In genomic region chr9:132020845-132021510, GRCh38 we compare ENCODE assay signal across 14 cellular contexts.
"Had no signal": no experiment of that assay in that cellular context is flagged by ENCODE, and none has a peak within 500 bp of the region (broad histone marks: within the 10 kb centered on the region; RNA-seq: fewer than 3 reads in every experiment).

No MANE protein-coding gene starts in this region.

- H3K4me3 ChIP-seq: coronary artery, skin epidermis, tibial nerve, vagina had no signal

- H3K27ac Mint-ChIP-seq: activated CD4-positive, alpha-beta T cell treated with anti-CD3 and anti-CD28 coated beads for 36 hours; activated CD8-positive, alpha-beta T cell treated with anti-CD3 and anti-CD28 coated beads for 36 hours; activated naive CD8-positive, alpha-beta T cell treated with anti-CD3 and anti-CD28 coated beads, Interleukin-2, amount 50 U/mL, for 24 hours had no signal

- H3K4me3 Mint-ChIP-seq: activated CD4-positive, alpha-beta T cell treated with anti-CD3 and anti-CD28 coated beads for 36 hours; activated CD8-positive, alpha-beta T cell treated with anti-CD3 and anti-CD28 coated beads for 36 hours; activated naive CD8-positive, alpha-beta T cell treated with anti-CD3 and anti-CD28 coated beads, Interleukin-2, amount 50 U/mL, for 24 hours had no signal

- H3K9me3 Mint-ChIP-seq: activated CD8-positive, alpha-beta T cell treated with anti-CD3 and anti-CD28 coated beads for 36 hours; activated naive CD8-positive, alpha-beta T cell treated with anti-CD3 and anti-CD28 coated beads, Interleukin-2, amount 50 U/mL, for 24 hours had no signal

- ATAC-seq: activated CD4-positive, alpha-beta T cell treated with anti-CD3 and anti-CD28 coated beads for 36 hours; activated CD8-positive, alpha-beta T cell treated with anti-CD3 and anti-CD28 coated beads for 36 hours; activated naive CD8-positive, alpha-beta T cell treated with anti-CD3 and anti-CD28 coated beads, Interleukin-2, amount 50 U/mL, for 24 hours had no signal

- DNase-seq: activated CD4-positive, alpha-beta T cell treated with anti-CD3 and anti-CD28 coated beads for 36 hours; activated CD8-positive, alpha-beta memory T cell treated with anti-CD3 and anti-CD28 coated beads, Interleukin-2, amount 50 U/mL, for 4 hours; activated CD8-positive, alpha-beta T cell treated with anti-CD3 and anti-CD28 coated beads for 36 hours; activated naive CD8-positive, alpha-beta T cell treated with anti-CD3 and anti-CD28 coated beads, Interleukin-2, amount 50 U/mL, for 24 hours; caudate nucleus; effector memory CD4-positive, alpha-beta T cell; erythroblast; hippocampal formation; kidney glomerular epithelial cell; T-helper 9 cell had no signal
